In the genomic region with DNA sequence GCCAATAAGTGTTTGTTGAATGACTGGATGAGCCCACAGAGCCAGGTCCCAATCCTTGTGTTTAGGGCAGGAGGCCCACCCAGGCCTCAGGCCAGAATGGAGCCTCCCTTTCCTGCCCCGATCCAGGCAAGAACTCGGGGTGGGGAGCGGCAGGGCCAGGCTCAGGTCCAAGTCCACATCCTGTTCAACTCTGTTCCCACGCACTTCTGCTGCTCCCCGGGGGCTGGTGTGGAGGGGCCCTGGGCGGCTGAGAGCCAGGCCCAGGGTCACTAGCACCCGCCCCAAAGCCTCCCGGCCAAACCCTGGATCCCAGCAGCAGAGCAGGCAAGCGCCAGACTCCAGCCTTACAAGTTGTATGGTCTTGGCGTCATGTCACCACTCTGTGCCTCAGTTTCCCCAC, we compare ENCODE assay signal across 23 cellular contexts. TPM values are rescaled to one million over a fixed set of nuclear protein-coding genes. Genes with fewer than 3 reads are reported as not detected.
DNase-seq lines count a peak whose midpoint lies in the region; ATAC-seq and TF ChIP-seq lines count a peak whose summit lies in the region.
"Had no signal": no experiment of that assay in that cellular context is flagged by ENCODE, and none has a peak within 500 bp of the region (broad histone marks: within the 10 kb centered on the region; RNA-seq: fewer than 3 reads in every experiment).

No MANE protein-coding gene starts in this region.

- TF ChIP-seq CTCF in osteoblast (IDR thresholded peaks at IDR 0.05; ENCODE audit: extremely low read depth, low read depth, low read length) (no peak), tibial nerve (IDR thresholded peaks at IDR 0.05) (no peak), WERI-Rb-1 (IDR thresholded peaks at IDR 0.05; ENCODE audit: low read depth, low read length) (no peak)

- H3K36me3 ChIP-seq in osteoblast (ENCODE audit: insufficient read depth, low read length) (no peaks in the 10 kb centered on the region), tibial nerve (peaks cover 0 to 51% (median 0%) of the 10 kb centered on the region in 3 donors), WERI-Rb-1 (peaks cover 19% of the 10 kb centered on the region)

- DNase-seq in dermis microvascular lymphatic vessel endothelial cell (ENCODE audit: low read depth in 2 of 2) (peak; percentile 36 to 67), left cardiac atrium (peak; percentile 92), osteoblast (ENCODE audit: insufficient read length, low spot score, missing footprints) (peak; percentile 77), tibial nerve (ENCODE audit: low spot score in 2 of 2) (no peak), WERI-Rb-1 (no peak), glomerular visceral epithelial cell (ENCODE audit: extremely low spot score) (no peak), 8988T (no peak)
- DNase-seq: activated CD4-positive, CD25-positive, alpha-beta regulatory T cell; activated CD8-positive, alpha-beta T cell treated with anti-CD3 and anti-CD28 coated beads, Interleukin-2, amount 10 ng/mL, durations not matched to agents 7 days and 5 days; DND-41; effector CD8-positive, alpha-beta T cell; GM23248; naive B cell; NCI-H1436; NCI-H2171; NCI-H774; SJCRH30; stimulated activated CD4-positive, alpha-beta T cell treated with anti-CD3 and anti-CD28 coated beads, Interleukin-15, amount 100 ng/mL, for 24 hours had no signal

- H3K4me1 ChIP-seq in osteoblast (ENCODE audit: insufficient read depth, low read length) (peaks cover 7% of the 10 kb centered on the region), tibial nerve (peaks cover 0 to 21% (median 7%) of the 10 kb centered on the region in 4 donors)
- H3K4me1 ChIP-seq: prostate gland, SJCRH30 had no signal

- ATAC-seq in left cardiac atrium (peak; percentile 66 to 75), GM19463 (IDR thresholded peaks at IDR 0.05; ENCODE audit: unreplicated experiment) (no peak)
- ATAC-seq: activated CD8-positive, alpha-beta T cell treated with anti-CD3 and anti-CD28 coated beads, Interleukin-2, amount 10 ng/mL, durations not matched to agents 7 days and 5 days; stimulated activated effector memory CD8-positive, alpha-beta T cell treated with anti-CD3 and anti-CD28 coated beads, Interleukin-12 subunit alpha, Interleukin-12 subunit beta, amount 100 ng/mL, for 72 hours had no signal

- no peaks in the 10 kb centered on the region for H3K27me3 ChIP-seq in osteoblast (ENCODE audit: insufficient read depth, low read length)
- H3K27me3 ChIP-seq in tibial nerve, result no peaks in the 10 kb centered on the region
- no peaks in the 10 kb centered on the region for H3K27me3 ChIP-seq in WERI-Rb-1 (ENCODE audit: insufficient read depth, low read depth, severe bottlenecking)
- H3K27me3 ChIP-seq: SJCRH30 had no signal

- H3K27ac ChIP-seq in osteoblast (ENCODE audit: low read depth, low read length) (no peak overlapping the region), tibial nerve (peak overlapping the region; percentile 37 to 69 (median 54)), WERI-Rb-1 (no peak overlapping the region)
- H3K27ac ChIP-seq: GM23248, prostate gland, SJCRH30 had no signal

- H4K20me1 ChIP-seq in osteoblast (ENCODE audit: insufficient read depth, low read length), result no peaks in the 10 kb centered on the region

- intact Hi-C loops in left cardiac atrium (cut with DNase I), result no loop called here

- peak in 1 of 2 donors; percentile 22 for TF ChIP-seq EP300 in tibial nerve (IDR thresholded peaks at IDR 0.05)

- H3K79me2 ChIP-seq in osteoblast (ENCODE audit: insufficient read depth, low read length), result no peaks in the 10 kb centered on the region

- TF ChIP-seq POLR2A in tibial nerve (IDR thresholded peaks at IDR 0.05), result no peak

- WGBS in tibial nerve, 2 donors, result 49 to 76% methylated on average over 6 to 9 of the region's 10 CpGs

- no peak overlapping the region for H3K4me3 ChIP-seq in osteoblast (ENCODE audit: insufficient read depth, low read length)
- H3K4me3 ChIP-seq in tibial nerve, result no peak overlapping the region
- no peak overlapping the region for H3K4me3 ChIP-seq in WERI-Rb-1 (ENCODE audit: low read depth, low read length)
- H3K4me3 ChIP-seq: GM23248, prostate gland, SJCRH30 had no signal

- H3K9me3 ChIP-seq in osteoblast (ENCODE audit: low read depth, low read length), result no peaks in the 10 kb centered on the region
- H3K9me3 ChIP-seq in tibial nerve, result no peaks in the 10 kb centered on the region
- H3K9me3 ChIP-seq in WERI-Rb-1 (ENCODE audit: severe bottlenecking), result no peaks in the 10 kb centered on the region
- H3K9me3 ChIP-seq: prostate gland, SJCRH30 had no signal

- H2AFZ ChIP-seq in osteoblast (ENCODE audit: low read length), result no peak overlapping the region
- H2AFZ ChIP-seq: GM23248 had no signal

- H3K4me2 ChIP-seq in osteoblast (ENCODE audit: insufficient read depth, low read length), result no peak overlapping the region

RNA-seq across cellular contexts. Expression of gene ANGPTL8, which starts 8.0 kb away (rescaled TPM):
- total RNA-seq in dermis microvascular lymphatic vessel endothelial cell (not detected in 2 replicates), left cardiac atrium (10 to 100 TPM in 1 of 2 donors, 1 to 10 TPM in 1; 4.0 to 20.3 TPM), osteoblast (not detected in 2 replicates), tibial nerve (10 to 100 TPM in 2 of 4 donors, 1 to 10 TPM in 1, not detected in 1; 2.0 to 13.2 (median 10.8) TPM)
- total RNA-seq: activated CD8-positive, alpha-beta T cell treated with anti-CD3 and anti-CD28 coated beads, Interleukin-2, amount 10 ng/mL, durations not matched to agents 7 days and 5 days; bronchial epithelial cell; lower leg skin; prostate gland; SJCRH30 had no signal

RNA-seq across cellular contexts. Expression of gene DOCK6, which starts 14.9 kb away (rescaled TPM):
- 56.1 and 92.4 TPM in 2 replicates for total RNA-seq in dermis microvascular lymphatic vessel endothelial cell
- 10 to 100 TPM; 37.5 to 61.1 TPM for total RNA-seq in left cardiac atrium
- 12.7 and 183 TPM in 2 replicates for total RNA-seq in osteoblast
- total RNA-seq in tibial nerve, result 10 to 100 TPM; 37.5 to 92.7 (median 49.2) TPM

RNA-seq across cellular contexts. Expression of gene TSPAN16, which starts 48.6 kb away (rescaled TPM):
- total RNA-seq in dermis microvascular lymphatic vessel endothelial cell (not detected in 2 replicates), left cardiac atrium (not detected), osteoblast (not detected in 2 replicates), tibial nerve (not detected)
- total RNA-seq: activated CD8-positive, alpha-beta T cell treated with anti-CD3 and anti-CD28 coated beads, Interleukin-2, amount 10 ng/mL, durations not matched to agents 7 days and 5 days; bronchial epithelial cell; GM23248; lower leg skin; SJCRH30 had no signal

RNA-seq across cellular contexts. Expression of gene KANK2, which starts 50.0 kb away (rescaled TPM):
- total RNA-seq in dermis microvascular lymphatic vessel endothelial cell, result 45.6 and 127 TPM in 2 replicates
- total RNA-seq in left cardiac atrium, result 100 to 1,000 TPM; 238 to 255 TPM
- 253 and 295 TPM in 2 replicates for total RNA-seq in osteoblast
- 100 to 1,000 TPM; 355 to 752 (median 582) TPM for total RNA-seq in tibial nerve

Comparison
In these comparisons a context has a peak if more than half of its experiments do, and no peak if none do; other contexts are left out.
1. DNase-seq: peak in dermis microvascular lymphatic vessel endothelial cell (2 of 2), left cardiac atrium (single experiment) and osteoblast (single experiment); none in tibial nerve (0 of 2), WERI-Rb-1 (single experiment), glomerular visceral epithelial cell (single experiment) and 8988T (single experiment).
2. H3K27ac ChIP-seq: peak in tibial nerve (4 of 4); none in osteoblast (single experiment) and WERI-Rb-1 (single experiment).